In genomic region chr20:17611540-17612286, GRCh38 we compare ENCODE assay signal across 8 cellular contexts. TPM values are rescaled to one million over a fixed set of nuclear protein-coding genes. Genes with fewer than 3 reads are reported as not detected.
DNase-seq lines count a peak whose midpoint lies in the region; ATAC-seq and TF ChIP-seq lines count a peak whose summit lies in the region.

No MANE protein-coding gene starts in this region.

- DNase-seq in T-helper 17 cell = peak in 1 of 3 donors; percentile 8
- DNase-seq in glutamatergic neuron = peak; percentile 58
- no peak for DNase-seq in smooth muscle cell (lab: John Stamatoyannopoulos, UW; ENCODE audit: unreplicated experiment)
- no peak for DNase-seq in effector CD8-positive, alpha-beta T cell (lab: John Stamatoyannopoulos, UW)
- DNase-seq in NCI-H2227 treated with DMSO at 0.1 percent for 48 hours (lab: John Stamatoyannopoulos, UW) = no peak
- DNase-seq in AG08395 (ENCODE audit: low spot score) = no peak
- no peak for DNase-seq in KG1 (lab: John Stamatoyannopoulos, UW)

- peaks cover 13% of the 10 kb centered on the region for H3K36me3 ChIP-seq in smooth muscle cell (ENCODE audit: low read depth)

- H3K4me3 ChIP-seq in GM12875 (ENCODE audit: low read depth, low read length) (no peak overlapping the region), smooth muscle cell (no peak overlapping the region)

- H3K9me3 Mint-ChIP-seq in glutamatergic neuron (ENCODE audit: unreplicated experiment) = peaks cover 11% of the 10 kb centered on the region

- H3K4me1 ChIP-seq in smooth muscle cell (ENCODE audit: low read depth) = no peaks in the 10 kb centered on the region

- 0 out of 2 replicates have a peak, but pooled peaks have one; percentile 36 for TF ChIP-seq CTCF in GM12875 (IDR thresholded peaks at IDR 0.05; ENCODE audit: borderline replicate concordance, insufficient read depth, low read depth, low read length)
- TF ChIP-seq CTCF in glutamatergic neuron (IDR thresholded peaks at IDR 0.05; ENCODE audit: partially characterized antibody, unreplicated experiment) = peak; percentile 55
- TF ChIP-seq CTCF in smooth muscle cell (IDR thresholded peaks at IDR 0.05; ENCODE audit: borderline replicate concordance, insufficient read depth, poor library complexity, severe bottlenecking) = no peak

- ATAC-seq in T-helper 17 cell = no peak

- peaks cover 99% of the 10 kb centered on the region for H4K20me1 ChIP-seq in smooth muscle cell (ENCODE audit: low read depth)

- peaks cover 9% of the 10 kb centered on the region for H3K79me2 ChIP-seq in smooth muscle cell (ENCODE audit: low read depth)

- H3K27ac Mint-ChIP-seq in T-helper 17 cell = peak overlapping the region; percentile 91
- no peak overlapping the region for H3K27ac Mint-ChIP-seq in glutamatergic neuron (ENCODE audit: unreplicated experiment)

- H3K9ac ChIP-seq in smooth muscle cell (ENCODE audit: low read depth) = no peak overlapping the region

- WGBS in smooth muscle cell (ENCODE audit: low lambda C conversion rate) = 88% methylated on average over 26 of the region's 26 CpGs

- peak overlapping the region; percentile 73 for H3K27ac ChIP-seq in smooth muscle cell (ENCODE audit: low read depth)

- H2AFZ ChIP-seq in smooth muscle cell (ENCODE audit: low read depth) = no peak overlapping the region

- H3K27me3 Mint-ChIP-seq in T-helper 17 cell (no peaks in the 10 kb centered on the region), glutamatergic neuron (ENCODE audit: unreplicated experiment) (peaks cover 9% of the 10 kb centered on the region)

- H3K4me2 ChIP-seq in smooth muscle cell = no peak overlapping the region

- H3K4me1 Mint-ChIP-seq in T-helper 17 cell = peaks cover 26% of the 10 kb centered on the region
- H3K4me1 Mint-ChIP-seq in glutamatergic neuron (ENCODE audit: low read depth, unreplicated experiment) = peaks cover 14% of the 10 kb centered on the region

- H3K4me3 Mint-ChIP-seq in T-helper 17 cell = peak overlapping the region; percentile 78
- H3K4me3 Mint-ChIP-seq in glutamatergic neuron (ENCODE audit: unreplicated experiment) = no peak overlapping the region

- H3K9me3 ChIP-seq in T-helper 17 cell (ENCODE audit: control insufficient read depth, low read length, poor library complexity, severe bottlenecking) (no peaks in the 10 kb centered on the region), smooth muscle cell (replicated peaks; ENCODE audit: low read depth) (no peaks in the 10 kb centered on the region)

- H3K27me3 ChIP-seq in smooth muscle cell (ENCODE audit: low read depth) = no peaks in the 10 kb centered on the region

- H3F3A ChIP-seq in smooth muscle cell (ENCODE audit: low read depth) = peaks cover 62% of the 10 kb centered on the region

- H3K36me3 Mint-ChIP-seq in T-helper 17 cell (ENCODE audit: low read depth) (peaks cover 2% of the 10 kb centered on the region), glutamatergic neuron (ENCODE audit: unreplicated experiment) (no peaks in the 10 kb centered on the region)

RNA-seq across cellular contexts. Expression of gene DSTN, which starts 41.8 kb away (rescaled TPM):
- total RNA-seq in T-helper 17 cell (10 to 100 TPM; 41.4 to 46.5 TPM), glutamatergic neuron (ENCODE audit: unreplicated experiment) (233 TPM), smooth muscle cell (486 and 582 TPM in 2 replicates)
- polyA plus RNA-seq in smooth muscle cell = 534 and 559 TPM in 2 replicates
